In genomic region chr6:149545754-149546471, GRCh38 we compare ENCODE assay signal across 1 cellular context.
A peak's percentile ranks its signal among the peaks of the same experiment; 100 is the strongest.
TF ChIP-seq lines count a peak whose summit lies in the region.

Gene PPIL4, minus strand, starts transcription at chr6:149546043. Its CDS starts 38 bp downstream, at chr6:149546005.

TF ChIP-seq in HepG2, 621 proteins besides CTCF, POLR2A, EP300 and RAD21 (continued from another document and continues in another):
- peak in 1 of 2 experiments; percentile 77; a peak in 2 of 4 replicates for TF ChIP-seq ATF4 (CRISPR knock-in tag; IDR thresholded peaks at IDR 0.05)
- peak; percentile 76 for TF ChIP-seq FOXP4 (CRISPR knock-in tag; IDR thresholded peaks at IDR 0.05)
- no peak for TF ChIP-seq CEBPZ (IDR thresholded peaks at IDR 0.05; ENCODE audit: low read length)
- no peak for TF ChIP-seq HIC2 (CRISPR knock-in tag; IDR thresholded peaks at IDR 0.05; ENCODE audit: low read depth)
- TF ChIP-seq ZNF891 (CRISPR knock-in tag; IDR thresholded peaks at IDR 0.05) = peak; percentile 25; the same call in 1 of the 2 replicates
- TF ChIP-seq TGIF2 (CRISPR knock-in tag; IDR thresholded peaks at IDR 0.05) = peak; percentile 95
- no peak for TF ChIP-seq RBM22 (optimal IDR thresholded peaks at IDR 0.05; ENCODE audit: low read length)
- TF ChIP-seq ZNF710 (CRISPR knock-in tag; IDR thresholded peaks at IDR 0.05; ENCODE audit: borderline replicate concordance) = peak; percentile 75; the same call in 1 of the 2 replicates
- TF ChIP-seq IRF2 (CRISPR knock-in tag; IDR thresholded peaks at IDR 0.05) = peak; percentile 90; the same call in 1 of the 2 replicates
- peak; percentile 72; the same call in 1 of the 2 replicates for TF ChIP-seq ZFP1 (CRISPR knock-in tag; IDR thresholded peaks at IDR 0.05)
- TF ChIP-seq FOXC1 (CRISPR knock-in tag; IDR thresholded peaks at IDR 0.05; ENCODE audit: borderline replicate concordance) = no peak
- peak; percentile 92; the same call in 1 of the 2 replicates for TF ChIP-seq MAF1 (CRISPR knock-in tag; IDR thresholded peaks at IDR 0.05; ENCODE audit: borderline replicate concordance)
- TF ChIP-seq MBNL3 (CRISPR knock-in tag; conservative IDR thresholded peaks at IDR 0.05) = no peak
- peak; percentile 67 for TF ChIP-seq SOX5 (CRISPR knock-in tag; IDR thresholded peaks at IDR 0.05; ENCODE audit: borderline replicate concordance)
- peak; percentile 99 for TF ChIP-seq ZHX2 (IDR thresholded peaks at IDR 0.05; ENCODE audit: low read depth)
- TF ChIP-seq ZHX2 (CRISPR knock-in tag; IDR thresholded peaks at IDR 0.05; ENCODE audit: borderline replicate concordance) = peak; percentile 39; the same call in 1 of the 2 replicates
- no peak for TF ChIP-seq SOX6 (IDR thresholded peaks at IDR 0.05)
- TF ChIP-seq SOX6 (CRISPR knock-in tag; IDR thresholded peaks at IDR 0.05) = peak; percentile 76
- peak; percentile 53 for TF ChIP-seq ZNF781 (CRISPR knock-in tag; IDR thresholded peaks at IDR 0.05; ENCODE audit: borderline replicate concordance, not compliant biosample characterization)
- peak; percentile 90; the same call in 1 of the 2 replicates for TF ChIP-seq ZNF451 (CRISPR knock-in tag; IDR thresholded peaks at IDR 0.05)
- no peak for TF ChIP-seq ZNF616 (CRISPR knock-in tag; IDR thresholded peaks at IDR 0.05; ENCODE audit: low read depth)
- TF ChIP-seq ZNF547 (CRISPR knock-in tag; IDR thresholded peaks at IDR 0.05) = peak; percentile 95
- no peak for TF ChIP-seq ZBTB1 (CRISPR knock-in tag; IDR thresholded peaks at IDR 0.05; ENCODE audit: borderline replicate concordance)
- peak; percentile 88; the same call in 1 of the 2 replicates for TF ChIP-seq CBX5 (CRISPR knock-in tag; IDR thresholded peaks at IDR 0.05; ENCODE audit: borderline replicate concordance)
- peak; percentile 68; the same call in 1 of the 2 replicates for TF ChIP-seq HIVEP1 (CRISPR knock-in tag; IDR thresholded peaks at IDR 0.05)
- no peak; the same call in 1 of the 2 replicates for TF ChIP-seq EEA1 (CRISPR knock-in tag; IDR thresholded peaks at IDR 0.05; ENCODE audit: borderline replicate concordance)
- TF ChIP-seq PCBP2 (optimal IDR thresholded peaks at IDR 0.05; ENCODE audit: low read depth, low read length, poor library complexity, severe bottlenecking) = no peak
- 0 out of 2 replicates have a peak, but pooled peaks have one; percentile 28 for TF ChIP-seq THAP8 (CRISPR knock-in tag; IDR thresholded peaks at IDR 0.05; ENCODE audit: borderline replicate concordance)
- peak; percentile 72 for TF ChIP-seq ZBTB26 (CRISPR knock-in tag; IDR thresholded peaks at IDR 0.05; ENCODE audit: borderline replicate concordance)
- no peak; the same call in 1 of the 2 replicates for TF ChIP-seq SSRP1 (CRISPR knock-in tag; IDR thresholded peaks at IDR 0.05)
- peak; percentile 83 for TF ChIP-seq DRAP1 (CRISPR knock-in tag; IDR thresholded peaks at IDR 0.05)
- peak; percentile 72; the same call in 1 of the 2 replicates for TF ChIP-seq IRX3 (CRISPR knock-in tag; IDR thresholded peaks at IDR 0.05; ENCODE audit: borderline replicate concordance, low read depth)
- 0 out of 2 replicates have a peak, but pooled peaks have one; percentile 27 for TF ChIP-seq ZFP36L2 (CRISPR knock-in tag; IDR thresholded peaks at IDR 0.05)
- peak; percentile 84; the same call in 1 of the 2 replicates for TF ChIP-seq DZIP1 (CRISPR knock-in tag; IDR thresholded peaks at IDR 0.05)
